1 cellular context compared by ENCODE assay signal in genomic region chr2:149290662-149291061, GRCh38.
TF ChIP-seq lines count a peak whose summit lies in the region.

No MANE protein-coding gene starts in this region.

TF ChIP-seq in H1, 55 proteins besides CTCF, POLR2A, EP300 and RAD21:
- TF ChIP-seq CHD7 (IDR thresholded peaks at IDR 0.05; ENCODE audit: insufficient replicate concordance, low read length) (peak; percentile 55), BRCA1 (IDR thresholded peaks at IDR 0.05; ENCODE audit: low read depth, low read length) (no peak), SIX5 (IDR thresholded peaks at IDR 0.05; ENCODE audit: low read depth, low read length) (no peak), KDM1A (IDR thresholded peaks at IDR 0.05; ENCODE audit: borderline replicate concordance, low read length) (no peak), SIN3A (conservative IDR thresholded peaks at IDR 0.05 in 1 of 2, IDR thresholded peaks at IDR 0.05 in 1 of 2; ENCODE audit: low read depth in 1 of 2, low read length in 2 of 2) (no peak), CREB1 (IDR thresholded peaks at IDR 0.05) (0 out of 2 replicates have a peak, but pooled peaks have one; percentile 38), HDAC2 (IDR thresholded peaks at IDR 0.05; ENCODE audit: borderline replicate concordance in 1 of 2, low read depth in 2 of 2, low read length in 2 of 2) (no peak), TAF7 (optimal IDR thresholded peaks at IDR 0.05; ENCODE audit: borderline replicate concordance, low read depth, low read length) (no peak), TEAD4 (IDR thresholded peaks at IDR 0.05; ENCODE audit: low read depth, low read length) (peak; percentile 79; the same call in 1 of the 2 replicates), BACH1 (IDR thresholded peaks at IDR 0.05; ENCODE audit: low read length) (no peak), TCF12 (IDR thresholded peaks at IDR 0.05; ENCODE audit: low read depth, low read length) (peak; percentile 39; the same call in 1 of the 2 replicates), YY1 (IDR thresholded peaks at IDR 0.05; ENCODE audit: low read depth, low read length) (no peak), POLR2AphosphoS5 (IDR thresholded peaks at IDR 0.05; ENCODE audit: low read depth, low read length) (no peak), USF2 (IDR thresholded peaks at IDR 0.05; ENCODE audit: low read length) (no peak), CHD2 (IDR thresholded peaks at IDR 0.05; ENCODE audit: low read length) (no peak), SP1 (IDR thresholded peaks at IDR 0.05; ENCODE audit: low read depth, low read length) (no peak), FOSL1 (IDR thresholded peaks at IDR 0.05; ENCODE audit: insufficient read depth, low read depth, low read length) (no peak)
